15 cellular contexts compared by ENCODE assay signal in genomic region chr2:189576361-189576760, GRCh38. TPM values are rescaled to one million over a fixed set of nuclear protein-coding genes. Genes with fewer than 3 reads are reported as not detected.
DNase-seq lines count a peak whose midpoint lies in the region; ATAC-seq and TF ChIP-seq lines count a peak whose summit lies in the region.
"Had no signal": no experiment of that assay in that cellular context is flagged by ENCODE, and none has a peak within 500 bp of the region (broad histone marks: within the 10 kb centered on the region; RNA-seq: fewer than 3 reads in every experiment).

No MANE protein-coding gene starts in this region.

- intact Hi-C loops in breast epithelium (cut with DNase I; ENCODE audit: low total_unique reads) (no loop called here), mammary epithelial cell (cut with micrococcal nuclease) (no loop called here), heart right ventricle (cut with DNase I) (loop anchor here in 4 of 10 donors (5.0 to 10.0 kb wide), 2 partner anchors 62 to 109 kb away; no protein-coding TSS in a partner anchor), ovary (cut with DNase I) (loop anchor here in 3 of 4 donors (5.0 to 10.0 kb wide), 4 partner anchors 72 to 104 kb away; partner anchors contain the start of gene ASNSD1 (in 1 of the 3)), aorta (cut with DNase I) (no loop called here)

- dilution Hi-C loops in mammary epithelial cell (cut with HindIII; ENCODE audit: low sequenced_read_pairs) = no loop called here

- H3K4me1 ChIP-seq in breast epithelium (no peaks in the 10 kb centered on the region), mammary epithelial cell (ENCODE audit: insufficient read depth, low read length) (peaks cover 4% of the 10 kb centered on the region), heart right ventricle (peaks cover 4 to 89% (median 65%) of the 10 kb centered on the region in 9 donors), ovary (ENCODE audit: insufficient read depth) (peaks cover 9% of the 10 kb centered on the region), aorta (ENCODE audit: control insufficient read depth in 1 of 2, insufficient read depth in 2 of 2, low read length in 2 of 2) (peaks cover 2 to 11% of the 10 kb centered on the region in 2 donors)

- no peaks in the 10 kb centered on the region for H3K79me2 ChIP-seq in mammary epithelial cell (ENCODE audit: insufficient read depth, low read length)

- in situ Hi-C loops in mammary epithelial cell (cut with MboI; ENCODE audit: low sequenced_read_pairs in 2 of 2) = no loop called here

- H3K4me2 ChIP-seq in mammary epithelial cell (ENCODE audit: insufficient read depth, low read depth, low read length) = no peak overlapping the region
- H3K4me2 ChIP-seq: smooth muscle cell had no signal

- 65% methylated on average over 1 of the region's 1 CpG for WGBS in mammary epithelial cell (ENCODE audit: low coverage, missing lambda C conversion rate)
- WGBS in heart right ventricle, 2 donors = 28 to 37% methylated on average over 1 of the region's 1 CpG
- WGBS in ovary, 3 donors = 0 to 23% (median 9%) methylated on average over 1 of the region's 1 CpG
- 1 to 3% methylated on average over 1 of the region's 1 CpG for WGBS in aorta, 2 donors

- H2AFZ ChIP-seq in mammary epithelial cell (ENCODE audit: low read depth, low read length) = no peak overlapping the region

- CTCF ChIA-PET in mammary epithelial cell (lab: Charles Lee; ENCODE audit: low non-redundant PET) = no interaction called here

- TF ChIP-seq CTCF in breast epithelium (IDR thresholded peaks at IDR 0.05) = no peak
- no peak for TF ChIP-seq CTCF in mammary epithelial cell (conservative IDR thresholded peaks at IDR 0.05 in 1 of 2, IDR thresholded peaks at IDR 0.05 in 1 of 2; ENCODE audit: extremely low read depth in 1 of 2, insufficient read depth in 1 of 2, low read depth in 1 of 2, low read length in 2 of 2)
- TF ChIP-seq CTCF in heart right ventricle (IDR thresholded peaks at IDR 0.05) = no peak
- TF ChIP-seq CTCF in ovary (IDR thresholded peaks at IDR 0.05) = no peak
- no peak for TF ChIP-seq CTCF in foreskin fibroblast (IDR thresholded peaks at IDR 0.05; ENCODE audit: low read depth, low read length)

- H3K27ac ChIP-seq in breast epithelium = peak overlapping the region; percentile 1 to 26
- no peak overlapping the region for H3K27ac ChIP-seq in mammary epithelial cell (ENCODE audit: insufficient read depth, low read depth, low read length)
- peak overlapping the region in 7 of 10 donors; percentile 11 to 75 (median 64) for H3K27ac ChIP-seq in heart right ventricle
- H3K27ac ChIP-seq in ovary = peak overlapping the region in 1 of 2 donors; percentile 43
- H3K27ac ChIP-seq in aorta (ENCODE audit: low read depth in 1 of 2, low read length in 2 of 2) = no peak overlapping the region
- H3K27ac ChIP-seq: colonic mucosa, epithelial cell of prostate had no signal

- no peak overlapping the region for H3K9ac ChIP-seq in mammary epithelial cell (ENCODE audit: insufficient read depth, low read length)

- peak overlapping the region in 2 of 3 donors; percentile 64 to 81 for H3K4me3 ChIP-seq in breast epithelium
- no peak overlapping the region for H3K4me3 ChIP-seq in mammary epithelial cell (replicated peaks in 1 of 3; ENCODE audit: insufficient read depth in 1 of 3, low read depth in 2 of 3, low read length in 3 of 3)
- H3K4me3 ChIP-seq in heart right ventricle = peak overlapping the region in 5 of 10 donors; percentile 67 to 86 (median 81)
- peak overlapping the region; percentile 68 for H3K4me3 ChIP-seq in ovary
- H3K4me3 ChIP-seq in aorta (ENCODE audit: low read length in 2 of 2) = peak overlapping the region; percentile 82 to 100
- H3K4me3 ChIP-seq in foreskin fibroblast (ENCODE audit: low read depth in 1 of 2, low read length in 2 of 2) = no peak overlapping the region
- H3K4me3 ChIP-seq: colonic mucosa, smooth muscle cell had no signal

- no peak for TF ChIP-seq POLR2A in breast epithelium (IDR thresholded peaks at IDR 0.05)
- TF ChIP-seq POLR2A in ovary (IDR thresholded peaks at IDR 0.05) = no peak

- no peak for DNase-seq in breast epithelium (ENCODE audit: low spot score in 2 of 2)
- no peak for DNase-seq in mammary epithelial cell
- DNase-seq in heart right ventricle = peak in 1 of 2 donors; percentile 20
- DNase-seq in ovary = no peak
- DNase-seq in aorta = peak in 1 of 2 donors; percentile 72
- DNase-seq in NCI-H1417 (lab: John Stamatoyannopoulos, UW) = no peak
- DNase-seq in foreskin fibroblast = no peak
- no peak for DNase-seq in OCI-M1 (lab: John Stamatoyannopoulos, UW)
- DNase-seq: ACHN, activated gamma-delta T cell, colonic mucosa, glutamatergic neuron had no signal

- ATAC-seq in heart right ventricle (no peak), aorta (ENCODE audit: low FRiP score) (no peak)
- ATAC-seq: stimulated activated effector memory CD8-positive, alpha-beta T cell treated with anti-CD3 and anti-CD28 coated beads, Interleukin-12 subunit alpha, Interleukin-12 subunit beta, amount 100 ng/mL, for 72 hours had no signal

- no peaks in the 10 kb centered on the region for H4K20me1 ChIP-seq in mammary epithelial cell (ENCODE audit: insufficient read depth, low read length)

- no peaks in the 10 kb centered on the region for H3K9me3 ChIP-seq in breast epithelium
- no peaks in the 10 kb centered on the region for H3K9me3 ChIP-seq in mammary epithelial cell (replicated peaks; ENCODE audit: insufficient read depth, low read length)
- H3K9me3 ChIP-seq in heart right ventricle = no peaks in the 10 kb centered on the region
- no peaks in the 10 kb centered on the region for H3K9me3 ChIP-seq in ovary
- no peaks in the 10 kb centered on the region for H3K9me3 ChIP-seq in aorta (ENCODE audit: control insufficient read depth, low read length)
- H3K9me3 ChIP-seq: colonic mucosa had no signal

- H3K27me3 ChIP-seq in breast epithelium (no peaks in the 10 kb centered on the region), mammary epithelial cell (ENCODE audit: insufficient read depth, low read length) (peaks cover 5% of the 10 kb centered on the region), heart right ventricle (peaks cover 0 to 6% (median 0%) of the 10 kb centered on the region in 7 donors), ovary (no peaks in the 10 kb centered on the region), aorta (ENCODE audit: control insufficient read depth in 1 of 2, insufficient read depth in 2 of 2, low read length in 1 of 2) (no peaks in the 10 kb centered on the region)
- H3K27me3 ChIP-seq: colonic mucosa had no signal

- no peaks in the 10 kb centered on the region for H3K36me3 ChIP-seq in breast epithelium
- no peaks in the 10 kb centered on the region for H3K36me3 ChIP-seq in mammary epithelial cell (ENCODE audit: insufficient read depth, low read length)
- peaks cover 0 to 62% (median 17%) of the 10 kb centered on the region in 9 donors for H3K36me3 ChIP-seq in heart right ventricle
- no peaks in the 10 kb centered on the region for H3K36me3 ChIP-seq in ovary
- peaks cover 0 to 3% of the 10 kb centered on the region in 2 donors for H3K36me3 ChIP-seq in aorta (ENCODE audit: control insufficient read depth in 1 of 2, insufficient read depth in 2 of 2, low read length in 1 of 2)
- H3K36me3 ChIP-seq: colonic mucosa had no signal

- no peak for TF ChIP-seq EP300 in ovary (IDR thresholded peaks at IDR 0.05)

- no TSS peak for BruUV-seq in mammary epithelial cell (replicated peaks; lab: Mats Ljungman, UMichigan)

RNA-seq across cellular contexts. Expression of gene SLC40A1, which starts 4.2 kb away (rescaled TPM):
- 100 to 1,000 TPM in 2 of 3 donors, 10 to 100 TPM in 1; 42.2 to 183 (median 162) TPM for total RNA-seq in breast epithelium
- 1 to 10 TPM in 1 of 2 donors, not detected in 1; 3.2 TPM for total RNA-seq in mammary epithelial cell
- polyA plus RNA-seq in mammary epithelial cell = not detected
- polyA minus RNA-seq in mammary epithelial cell = not detected
- 10 to 100 TPM; 31.1 to 93.9 (median 47.9) TPM for total RNA-seq in heart right ventricle
- polyA plus RNA-seq in heart right ventricle = 10 to 100 TPM in 1 of 2 donors, 1 to 10 TPM in 1; 9.4 to 15.1 TPM
- total RNA-seq in ovary = 100 to 1,000 TPM; 243 to 515 (median 365) TPM
- polyA plus RNA-seq in ovary = 100 to 1,000 TPM; 288 to 361 TPM
- total RNA-seq in aorta = 10 to 100 TPM; 48.8 to 95.6 TPM
- polyA plus RNA-seq in aorta = 100 to 1,000 TPM; 110 to 170 TPM

Comparison
In these comparisons a context has a peak if more than half of its experiments do, and no peak if none do; other contexts are left out.
1. H3K27ac ChIP-seq: peak in breast epithelium (2 of 2) and heart right ventricle (7 of 10); none in mammary epithelial cell (single experiment) and aorta (0 of 2).
2. H3K4me3 ChIP-seq: peak in breast epithelium (2 of 3), ovary (single experiment) and aorta (2 of 2); none in mammary epithelial cell (0 of 3) and foreskin fibroblast (0 of 2).
3. RNA of gene SLC40A1, which starts 4.2 kb away (total RNA-seq): 243 to 515 TPM in ovary, 42.2 to 183 TPM in breast epithelium, 48.8 to 95.6 TPM in aorta and 31.1 to 93.9 TPM in heart right ventricle; 3.2 TPM in mammary epithelial cell; every median in the first group is over 4 times any median in the second.
4. intact Hi-C loops: an anchor here in ovary (5.0 to 10.0 kb wide); none called in breast epithelium, mammary epithelial cell and aorta.